In genomic region chr1:125064481-125064880, GRCh38 we compare ENCODE assay signal across 24 cellular contexts.
"Had no signal": no experiment of that assay in that cellular context is flagged by ENCODE, and none has a peak within 500 bp of the region (broad histone marks: within the 10 kb centered on the region; RNA-seq: fewer than 3 reads in every experiment).

No MANE protein-coding gene starts in this region.

- H3K4me3 ChIP-seq: colonic mucosa, esophagus squamous epithelium, left ventricle myocardium inferior, mucosa of descending colon, testis, transverse colon, uterus had no signal

- H3K27me3 ChIP-seq: colonic mucosa, esophagus squamous epithelium, testis, transverse colon, uterus had no signal

- ATAC-seq: activated CD4-positive, CD25-positive, alpha-beta regulatory T cell treated with anti-CD3 and anti-CD28 coated beads, Interleukin-2, amount 50 U/mL, for 24 hours; mucosa of descending colon; natural killer cell treated with Interleukin-12 subunit alpha and Interleukin-12 subunit beta and Interleukin-15 and Interleukin-18, amount 100 ng/mL, for 72 hours; T-helper 17 cell had no signal

- H3K4me1 ChIP-seq: colonic mucosa, esophagus squamous epithelium, left ventricle myocardium inferior, testis, transverse colon, uterus had no signal

- FAIRE-seq: bronchial epithelial cell, endometrium had no signal

- H3K27ac ChIP-seq: colonic mucosa, epithelial cell of prostate, esophagus squamous epithelium, left ventricle myocardium inferior, testis, transverse colon, uterus, WERI-Rb-1 had no signal

- H3K9me3 ChIP-seq: colonic mucosa, testis, uterus had no signal

- H3K36me3 ChIP-seq: colonic mucosa, esophagus squamous epithelium, left ventricle myocardium inferior, transverse colon, uterus, WERI-Rb-1 had no signal

- DNase-seq: activated CD4-positive, alpha-beta T cell treated with anti-CD3 and anti-CD28 coated beads for 48 hours; activated CD4-positive, alpha-beta T cell treated with anti-CD3 and anti-CD28 coated beads, Interleukin-2, amount 50 U/mL, for 48 hours; activated CD8-positive, alpha-beta memory T cell treated with anti-CD3 and anti-CD28 coated beads, Interleukin-2, amount 50 U/mL, for 48 hours; activated naive CD4-positive, alpha-beta T cell treated with Interleukin-2 at 50 U/mL for 16 hours; activated T-cell treated with anti-CD3 and anti-CD28 coated beads, Interleukin-2, amount 50 U/mL, for 48 hours; colonic mucosa; effector CD8-positive, alpha-beta T cell; esophagus squamous epithelium; foreskin melanocyte; left ventricle myocardium inferior; retina; stimulated activated naive CD4-positive, alpha-beta T cell treated with Interleukin-2 at 50 U/mL for 16 hours; T-helper 17 cell; T1000; testis; transverse colon; uterus; WERI-Rb-1 had no signal
